Comparison of ENCODE assay signal across 12 cellular contexts in genomic region chr1:95021794-95022193, GRCh38. TPM values are rescaled to one million over a fixed set of nuclear protein-coding genes. Genes with fewer than 3 reads are reported as not detected.
DNase-seq lines count a peak whose midpoint lies in the region; TF ChIP-seq lines count a peak whose summit lies in the region.
"Had no signal": no experiment of that assay in that cellular context is flagged by ENCODE, and none has a peak within 500 bp of the region (broad histone marks: within the 10 kb centered on the region; RNA-seq: fewer than 3 reads in every experiment).

No MANE protein-coding gene starts in this region.

- TF ChIP-seq CTCF in MCF 10A (IDR thresholded peaks at IDR 0.05; ENCODE audit: unreplicated experiment), result no peak

- peak overlapping the region; percentile 80 for H3K27ac ChIP-seq in skeletal muscle tissue (ENCODE audit: low read depth, low read length)

- BruUV-seq in MCF 10A (replicated peaks; lab: Mats Ljungman, UMichigan), result no TSS peak

- H3K4me3 Mint-ChIP-seq in MCF 10A (ENCODE audit: unreplicated experiment), result no peak overlapping the region
- H3K4me3 Mint-ChIP-seq: activated CD8-positive, alpha-beta memory T cell treated with anti-CD3 and anti-CD28 coated beads, Interleukin-2, amount 10 ng/mL, durations not matched to agents 7 days and 5 days; CD4-positive, CD25-positive, alpha-beta regulatory T cell had no signal

- no peaks in the 10 kb centered on the region for H3K36me3 Mint-ChIP-seq in MCF 10A (ENCODE audit: insufficient read depth, unreplicated experiment)

- in situ Hi-C loops in G401 (cut with HindIII; ENCODE audit: low sequenced_read_pairs), result no loop called here

- no peaks in the 10 kb centered on the region for H3K9me3 ChIP-seq in skeletal muscle tissue (ENCODE audit: control insufficient read depth in 3 of 3, low read length in 3 of 3)

- H3K4me1 Mint-ChIP-seq in MCF 10A (ENCODE audit: insufficient read depth, unreplicated experiment), result peaks cover 26% of the 10 kb centered on the region
- H3K4me1 Mint-ChIP-seq: activated CD8-positive, alpha-beta memory T cell treated with anti-CD3 and anti-CD28 coated beads, Interleukin-2, amount 10 ng/mL, durations not matched to agents 7 days and 5 days; CD4-positive, CD25-positive, alpha-beta regulatory T cell had no signal

- no peaks in the 10 kb centered on the region for H3K27me3 ChIP-seq in skeletal muscle tissue (ENCODE audit: control insufficient read depth in 3 of 3, insufficient read depth in 3 of 3, low read length in 3 of 3)

- peak overlapping the region; percentile 21 for H3K27ac Mint-ChIP-seq in MCF 10A (ENCODE audit: low read depth, unreplicated experiment)
- H3K27ac Mint-ChIP-seq: activated CD8-positive, alpha-beta memory T cell treated with anti-CD3 and anti-CD28 coated beads, Interleukin-2, amount 10 ng/mL, durations not matched to agents 7 days and 5 days; CD4-positive, CD25-positive, alpha-beta regulatory T cell had no signal

- H3K9ac ChIP-seq in skeletal muscle tissue (ENCODE audit: low read depth in 1 of 3, low read length in 3 of 3), result peak overlapping the region in 2 of 3 donors; percentile 24 to 41

- DNase-seq in G401 (ENCODE audit: low spot score), result peak; percentile 81
- no peak for DNase-seq in MCF 10A (ENCODE audit: unreplicated experiment)
- peak; percentile 47 for DNase-seq in iris pigment epithelial cell (ENCODE audit: low read depth)
- DNase-seq in RPMI8226, result no peak
- DNase-seq in NCI-H1105 (lab: John Stamatoyannopoulos, UW), result no peak
- DNase-seq in stimulated activated CD4-positive, alpha-beta T cell treated with anti-CD3 and anti-CD28 coated beads, Interleukin-4, amount 100 ng/mL, for 1 hour, result no peak
- no peak for DNase-seq in stimulated activated naive CD4-positive, alpha-beta T cell (lab: John Stamatoyannopoulos, UW)
- DNase-seq: activated CD8-positive, alpha-beta memory T cell treated with anti-CD3 and anti-CD28 coated beads, Interleukin-2, amount 10 ng/mL, durations not matched to agents 7 days and 5 days; CD4-positive, CD25-positive, alpha-beta regulatory T cell; NK-92 treated with Interleukin-12 subunit alpha and Interleukin-12 subunit beta, amount 100 ng/mL, for 24 hours; stimulated activated CD4-positive, alpha-beta T cell treated with anti-CD3 and anti-CD28 coated beads, Interleukin-1b, Interleukin-23, amount 100 ng/mL, for 48 hours had no signal

- no peaks in the 10 kb centered on the region for H3K9me3 Mint-ChIP-seq in MCF 10A (ENCODE audit: unreplicated experiment)
- H3K9me3 Mint-ChIP-seq: CD4-positive, CD25-positive, alpha-beta regulatory T cell had no signal

- H3K36me3 ChIP-seq in skeletal muscle tissue (ENCODE audit: control insufficient read depth in 3 of 3, insufficient read depth in 3 of 3, low read length in 3 of 3), result peaks cover 0 to 8% (median 2%) of the 10 kb centered on the region in 3 donors

- H3K4me1 ChIP-seq in skeletal muscle tissue (ENCODE audit: control insufficient read depth in 3 of 3, insufficient read depth in 3 of 3, low read length in 3 of 3), result peaks cover 3 to 9% (median 7%) of the 10 kb centered on the region in 3 donors

- H3K4me3 ChIP-seq in skeletal muscle tissue (ENCODE audit: low read length in 3 of 3), result peak overlapping the region in 1 of 3 donors; percentile 17

- no peaks in the 10 kb centered on the region for H3K27me3 Mint-ChIP-seq in MCF 10A (ENCODE audit: insufficient read depth, unreplicated experiment)
- H3K27me3 Mint-ChIP-seq: activated CD8-positive, alpha-beta memory T cell treated with anti-CD3 and anti-CD28 coated beads, Interleukin-2, amount 10 ng/mL, durations not matched to agents 7 days and 5 days; CD4-positive, CD25-positive, alpha-beta regulatory T cell had no signal

- intact Hi-C loops in MCF 10A (cut with micrococcal nuclease), result no loop called here

- CTCF ChIA-PET in MCF 10A (lab: Yijun Ruan, JAX), result interaction anchor here (0.7 to 4.8 kb wide), 3 partner anchors 19 to 167 kb away, joined by 3 to 42 read pairs (median 14); no protein-coding TSS in a partner anchor

- POLR2A ChIA-PET in MCF 10A (lab: Yijun Ruan, JAX), result interaction anchor here (0.6 to 1.1 kb wide), 4 partner anchors 10 to 124 kb away, joined by 3 to 4 read pairs (median 4); no protein-coding TSS in a partner anchor

RNA-seq across cellular contexts. Expression of gene ALG14, which starts 51.0 kb away (rescaled TPM):
- 1.8 and 2.5 TPM in 2 replicates for total RNA-seq in G401 (2014; rRNA removed; shearing (Covaris generic))
- total RNA-seq in MCF 10A (2022) (13.0 and 15.5 TPM in 2 replicates), skeletal muscle tissue (1.0 TPM)

Comparison
In these comparisons a context has a peak if more than half of its experiments do, and no peak if none do; other contexts are left out.
1. DNase-seq: peak in G401 (single experiment) and iris pigment epithelial cell (single experiment); none in MCF 10A (single experiment), RPMI8226 (single experiment), NCI-H1105 (single experiment), stimulated activated CD4-positive, alpha-beta T cell treated with anti-CD3 and anti-CD28 coated beads, Interleukin-4, amount 100 ng/mL, for 1 hour (single experiment) and stimulated activated naive CD4-positive, alpha-beta T cell (0 of 6).